ENCODE assay signal across 24 cellular contexts in the genomic region with DNA sequence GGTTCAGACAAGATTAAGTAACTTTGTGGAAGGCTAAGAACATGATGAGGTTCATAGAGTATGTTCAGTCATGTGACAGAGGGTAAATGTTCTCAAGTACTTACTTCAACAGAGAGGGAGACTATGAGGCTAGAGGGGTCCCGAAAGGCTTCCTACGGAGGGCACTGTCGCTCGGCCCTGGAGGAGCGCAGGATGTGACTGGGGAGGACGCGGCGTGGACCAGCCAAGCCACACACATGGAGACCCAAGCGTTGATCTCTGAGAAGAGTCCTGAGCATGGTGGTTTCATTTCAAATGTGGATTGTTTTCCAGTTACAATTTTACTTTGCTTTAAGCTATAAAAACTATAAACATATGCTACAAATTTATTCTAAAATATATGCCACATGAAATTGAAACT.
"Had no signal": no experiment of that assay in that cellular context is flagged by ENCODE, and none has a peak within 500 bp of the region (broad histone marks: within the 10 kb centered on the region; RNA-seq: fewer than 3 reads in every experiment).

No MANE protein-coding gene starts in this region.

- H3K9me3 ChIP-seq: stomach, suprapubic skin, testis, thoracic aorta, thyroid gland, tibial artery, tibial nerve, transverse colon, upper lobe of left lung, upper lobe of right lung, uterus, vagina had no signal

- H3K36me3 ChIP-seq: suprapubic skin, thoracic aorta, thyroid gland, transverse colon, upper lobe of left lung, upper lobe of right lung, uterus, vagina had no signal

- H3K27me3 ChIP-seq: stomach, suprapubic skin, testis, thyroid gland, tibial artery, tibial nerve, transverse colon, upper lobe of left lung, upper lobe of right lung, uterus, vagina had no signal

- FAIRE-seq: urothelium cell line had no signal

- DNase-seq: stimulated activated CD4-positive, alpha-beta T cell treated with anti-CD3 and anti-CD28 coated beads, Interleukin-2, amount 100 ng/mL, for 48 hours; stimulated activated CD4-positive, alpha-beta T cell treated with anti-CD3 and anti-CD28 coated beads, Interleukin-4, amount 100 ng/mL, for 1 hour; stimulated activated CD4-positive, alpha-beta T cell treated with anti-CD3 and anti-CD28 coated beads, Interleukin-4, amount 100 ng/mL, for 24 hours; stimulated activated CD4-positive, alpha-beta T cell treated with anti-CD3 and anti-CD28 coated beads, Interleukin-4, amount 100 ng/mL, for 4 hours; stimulated activated CD8-positive, alpha-beta memory T cell treated with anti-CD3 and anti-CD28 coated beads, Interleukin-4, amount 100 ng/mL, for 48 hours; stimulated activated naive B cell treated with anti-CD40 and anti-IgM and Interleukin-4, amounts not matched to agents 10 μg/mL and 1 μg/mL and 100 μg/mL, for 72 hours; stimulated activated naive CD4-positive, alpha-beta T cell; stimulated activated naive CD4-positive, alpha-beta T cell treated with Interleukin-2 at 50 U/mL for 16 hours; stimulated activated naive CD8-positive, alpha-beta T cell treated with anti-CD3 and anti-CD28 coated beads, Interleukin-15, amount 100 ng/mL, for 72 hours; stimulated activated naive CD8-positive, alpha-beta T cell treated with anti-CD3 and anti-CD28 coated beads, Interleukin-15, Interleukin-2, amounts not matched to agents 100 U/mL and 50 U/mL, for 24 hours; stomach; testis; thyroid gland; tibial artery; transverse colon; trophoblast cell; upper lobe of right lung; uterus had no signal

- H3K4me3 ChIP-seq: stomach, suprapubic skin, testis, thoracic aorta, thyroid gland, tibial artery, tibial nerve, transverse colon, upper lobe of left lung, upper lobe of right lung, uterus, vagina had no signal
